In the genomic region with DNA sequence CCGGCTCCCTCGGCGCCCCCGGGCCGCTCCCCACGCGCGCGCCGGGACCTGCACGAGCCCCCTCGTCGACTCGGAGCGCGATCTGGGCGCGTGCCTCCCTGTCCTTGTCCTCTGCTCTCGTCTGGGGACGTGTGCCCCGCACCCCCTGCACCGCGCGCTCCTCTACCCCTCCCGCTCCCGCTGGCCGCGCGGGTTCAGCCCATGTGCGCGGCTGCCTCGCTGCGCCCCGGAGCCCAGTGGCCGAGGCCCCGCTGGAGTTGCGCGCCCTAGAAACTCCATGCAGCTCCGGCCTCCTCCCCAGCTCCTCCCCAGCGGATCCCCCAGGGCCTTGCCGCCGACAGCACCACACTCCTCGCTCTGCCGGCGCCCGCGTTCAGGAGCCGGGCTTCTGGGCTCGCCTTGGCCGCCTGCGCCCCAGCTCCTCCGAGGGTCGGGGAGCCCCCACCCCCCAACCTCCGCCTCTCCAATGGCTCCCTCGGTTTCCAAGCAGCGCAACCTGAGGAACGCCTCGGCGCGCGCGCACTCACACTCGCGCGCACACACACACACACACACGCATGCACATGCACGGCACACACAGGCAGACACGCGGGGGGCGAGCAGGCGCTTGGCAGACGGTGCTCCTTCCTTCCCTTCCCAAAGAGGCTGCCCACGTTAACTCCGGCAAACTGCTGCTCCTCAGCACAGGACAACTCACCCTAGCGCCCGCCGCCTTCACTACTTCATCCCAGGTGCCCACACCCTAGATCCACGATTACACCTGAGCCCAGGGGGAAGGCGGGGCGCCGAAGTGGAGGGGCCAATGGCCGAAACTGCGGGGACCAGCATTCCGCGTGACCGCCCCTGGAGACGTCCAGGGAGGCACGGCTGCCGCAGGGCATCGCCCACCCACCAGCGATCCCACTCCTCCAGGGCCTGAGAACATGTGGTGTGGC, we compare ENCODE assay signal across 11 cellular contexts.
DNase-seq lines count a peak whose midpoint lies in the region; ATAC-seq and TF ChIP-seq lines count a peak whose summit lies in the region.
"Had no signal": no experiment of that assay in that cellular context is flagged by ENCODE, and none has a peak within 500 bp of the region (broad histone marks: within the 10 kb centered on the region; RNA-seq: fewer than 3 reads in every experiment).

No MANE protein-coding gene starts in this region.

- H3K79me2 ChIP-seq in neural cell (replicated peaks; ENCODE audit: insufficient read depth, low read length) = no peaks in the 10 kb centered on the region

- no peaks in the 10 kb centered on the region for H3K36me3 Mint-ChIP-seq in T-cell
- H3K36me3 Mint-ChIP-seq: CD4-positive, CD25-positive, alpha-beta regulatory T cell had no signal

- H3K36me3 ChIP-seq in HUES6 (ENCODE audit: control insufficient read depth, insufficient read depth, low read length) (no peaks in the 10 kb centered on the region), ectodermal cell (ENCODE audit: control insufficient read depth, insufficient read depth, low read length) (no peaks in the 10 kb centered on the region), neural cell (ENCODE audit: insufficient read depth, low read length) (no peaks in the 10 kb centered on the region)

- H2AFZ ChIP-seq in neural cell (ENCODE audit: low read depth, low read length) = peak overlapping the region; percentile 46

- CTCF ChIA-PET in T-cell (lab: Charles Lee) = no interaction called here

- POLR2A ChIA-PET in T-cell (lab: Charles Lee) = no interaction called here

- H3K4me1 ChIP-seq in HUES6 (ENCODE audit: control insufficient read depth, insufficient read depth, low read length) (peaks cover 12% of the 10 kb centered on the region), ectodermal cell (ENCODE audit: control insufficient read depth, insufficient read depth, low read length) (no peaks in the 10 kb centered on the region)

- H3K9me3 ChIP-seq in HUES6 (ENCODE audit: control insufficient read depth, insufficient read depth, low read depth, low read length) = peaks cover 13% of the 10 kb centered on the region
- no peaks in the 10 kb centered on the region for H3K9me3 ChIP-seq in ectodermal cell (ENCODE audit: control insufficient read depth, low read length)
- H3K9me3 ChIP-seq in neural cell (ENCODE audit: low read length) = no peaks in the 10 kb centered on the region

- no peak overlapping the region for H3K27ac Mint-ChIP-seq in T-cell
- H3K27ac Mint-ChIP-seq: CD4-positive, CD25-positive, alpha-beta regulatory T cell had no signal

- WGBS in ectodermal cell, 2 experiments = 5% methylated on average over 91 of the region's 91 CpGs

- H3K4me3 ChIP-seq in HUES6 (ENCODE audit: low read depth, low read length) (peak overlapping the region; percentile 81), ectodermal cell (ENCODE audit: insufficient read depth, low read depth, low read length) (peak overlapping the region; percentile 58), neural cell (ENCODE audit: low read length) (peak overlapping the region; percentile 97)

- H3K27ac ChIP-seq in HUES6 (ENCODE audit: low read depth, low read length) (no peak overlapping the region), ectodermal cell (ENCODE audit: insufficient read depth, low read depth, low read length, poor library complexity, severe bottlenecking) (no peak overlapping the region), neural cell (ENCODE audit: low read length) (no peak overlapping the region)

- H3K27me3 Mint-ChIP-seq in T-cell = peaks cover 30 to 32% of the 10 kb centered on the region in 2 donors

- DNase-seq in ELF-1 (ENCODE audit: low read depth, low spot score) (peak; percentile 30), mesenteric fat pad (ENCODE audit: low spot score) (no peak), cerebellar nuclear complex (lab: John Stamatoyannopoulos, UW) (no peak), T-cell (no peak)
- DNase-seq: CD4-positive, CD25-positive, alpha-beta regulatory T cell; NCI-H1930; stimulated activated naive CD8-positive, alpha-beta T cell treated with anti-CD3 and anti-CD28 coated beads, Interleukin-15, Interleukin-2, amounts not matched to agents 100 U/mL and 50 U/mL, for 24 hours had no signal

- H4K20me1 ChIP-seq in neural cell (ENCODE audit: insufficient read depth) = no peaks in the 10 kb centered on the region

- ATAC-seq in HG02970 (IDR thresholded peaks at IDR 0.05; ENCODE audit: low FRiP score, unreplicated experiment) (no peak), T-cell (replicated peaks in 1 of 4) (no peak)
- ATAC-seq: stimulated activated naive CD8-positive, alpha-beta T cell treated with anti-CD3 and anti-CD28 coated beads, Interleukin-15, Interleukin-2, amounts not matched to agents 100 U/mL and 50 U/mL, for 24 hours had no signal

- H3K4me3 Mint-ChIP-seq in T-cell = peak overlapping the region in 1 of 3 donors; percentile 54
- H3K4me3 Mint-ChIP-seq: CD4-positive, CD25-positive, alpha-beta regulatory T cell had no signal

- TF ChIP-seq RAD21 in neural cell (conservative IDR thresholded peaks at IDR 0.05) = peak; percentile 28

- peak; percentile 19 for TF ChIP-seq CTCF in neural cell (IDR thresholded peaks at IDR 0.05; ENCODE audit: poor library complexity, severe bottlenecking)

- H3F3A ChIP-seq in neural cell (ENCODE audit: insufficient read depth, low read length, poor library complexity, severe bottlenecking) = no peaks in the 10 kb centered on the region

- peaks cover 56% of the 10 kb centered on the region for H3K27me3 ChIP-seq in HUES6 (ENCODE audit: control insufficient read depth, insufficient read depth, low read length)
- peaks cover 52% of the 10 kb centered on the region for H3K27me3 ChIP-seq in ectodermal cell (ENCODE audit: control insufficient read depth, insufficient read depth, low read length, poor library complexity, severe bottlenecking)
- H3K27me3 ChIP-seq in neural cell (ENCODE audit: insufficient read depth, low read depth, low read length) = peaks cover 40% of the 10 kb centered on the region

- peaks cover 0 to 7% (median 0%) of the 10 kb centered on the region in 3 donors for H3K4me1 Mint-ChIP-seq in T-cell

- no peaks in the 10 kb centered on the region for H3K9me2 ChIP-seq in neural cell (ENCODE audit: insufficient read depth, low read length)

- H3K4me2 ChIP-seq in neural cell (ENCODE audit: low read length) = peak overlapping the region; percentile 70

- peak overlapping the region; percentile 57 for H3K9ac ChIP-seq in HUES6 (ENCODE audit: low read length)
- peak overlapping the region; percentile 70 for H3K9ac ChIP-seq in neural cell (ENCODE audit: low read length)

- peaks cover 9 to 24% (median 14%) of the 10 kb centered on the region in 3 donors for H3K9me3 Mint-ChIP-seq in T-cell

- TF ChIP-seq EP300 in neural cell (conservative IDR thresholded peaks at IDR 0.05; ENCODE audit: poor library complexity, severe bottlenecking) = no peak

TF ChIP-seq in neural cell, 6 proteins besides CTCF, POLR2A, EP300 and RAD21:
- TF ChIP-seq EZH2 (IDR thresholded peaks at IDR 0.05; ENCODE audit: borderline replicate concordance, insufficient read depth, low read length, poor library complexity, severe bottlenecking) (no peak), POLR2AphosphoS5 (IDR thresholded peaks at IDR 0.05) (peak; percentile 3), TAF1 (IDR thresholded peaks at IDR 0.05; ENCODE audit: low read depth) (no peak), MXI1 (conservative IDR thresholded peaks at IDR 0.05; ENCODE audit: poor library complexity, severe bottlenecking) (peak; percentile 85), SMC3 (conservative IDR thresholded peaks at IDR 0.05; ENCODE audit: poor library complexity) (peak; percentile 26)
